Comparison of ENCODE assay signal across 20 cellular contexts in genomic region chr7:154856737-154857136, GRCh38.
DNase-seq lines count a peak whose midpoint lies in the region; ATAC-seq, FAIRE-seq and TF ChIP-seq lines count a peak whose summit lies in the region.
"Had no signal": no experiment of that assay in that cellular context is flagged by ENCODE, and none has a peak within 500 bp of the region (broad histone marks: within the 10 kb centered on the region; RNA-seq: fewer than 3 reads in every experiment).

No MANE protein-coding gene starts in this region.

- no peak for TF ChIP-seq EP300 in H1 (IDR thresholded peaks at IDR 0.05; ENCODE audit: borderline replicate concordance in 1 of 2, low read depth in 2 of 2, low read length in 2 of 2)

- H3K36me3 ChIP-seq in OCI-LY3 (replicated peaks; ENCODE audit: low read depth, low read length), result no peaks in the 10 kb centered on the region
- no peaks in the 10 kb centered on the region for H3K36me3 ChIP-seq in H1 (ENCODE audit: control insufficient read depth in 2 of 4, insufficient read depth in 4 of 4, low read length in 3 of 4)
- H3K36me3 ChIP-seq: BLaER1 treated with 17β-estradiol and CSF1 and Interleukin-3, amounts not matched to agents 10 nM and 100 nM had no signal

- TF ChIP-seq CTCF in LNCAP (IDR thresholded peaks at IDR 0.05), result peak; percentile 54
- TF ChIP-seq CTCF in OCI-LY3 (IDR thresholded peaks at IDR 0.05; ENCODE audit: low read depth, low read length), result peak; percentile 36
- no peak for TF ChIP-seq CTCF in H1 (IDR thresholded peaks at IDR 0.05; ENCODE audit: control extremely low read depth in 1 of 3, insufficient read depth in 1 of 3, low read depth in 1 of 3, low read length in 3 of 3)
- no peak for TF ChIP-seq CTCF in Calu3 (IDR thresholded peaks at IDR 0.05; ENCODE audit: unreplicated experiment)

- no peak overlapping the region for H2AFZ ChIP-seq in OCI-LY3 (ENCODE audit: low read depth, low read length)
- no peak overlapping the region for H2AFZ ChIP-seq in H1 (ENCODE audit: low read length)

- H3K27me3 ChIP-seq in OCI-LY3 (ENCODE audit: low read depth, low read length) (no peaks in the 10 kb centered on the region), H1 (replicated peaks in 1 of 4; ENCODE audit: control insufficient read depth in 3 of 4, extremely low read depth in 1 of 4, insufficient read depth in 3 of 4, low read length in 3 of 4) (no peaks in the 10 kb centered on the region; a peak in 1 of 7 replicates)
- H3K27me3 ChIP-seq: BLaER1 treated with 17β-estradiol and CSF1 and Interleukin-3, amounts not matched to agents 10 nM and 100 nM had no signal

- CTCF ChIA-PET in H1 (lab: Charles Lee; ENCODE audit: partially characterized antibody) (interaction anchor here (2.6 to 2.7 kb wide), 2 partner anchors 13 to 56 kb away, joined by 10 to 12 read pairs; no protein-coding TSS in a partner anchor), Calu3 (lab: Charles Lee) (no interaction called here)

- TF ChIP-seq POLR2A in H1 (IDR thresholded peaks at IDR 0.05; ENCODE audit: control extremely low read depth in 1 of 2, low read depth in 2 of 2, low read length in 2 of 2), result no peak

- H4K8ac ChIP-seq in H1 (ENCODE audit: extremely low read depth, insufficient read depth, low read length), result no peak overlapping the region

- H3K56ac ChIP-seq in H1 (replicated peaks; ENCODE audit: insufficient read length, low read depth, low read length), result no peak overlapping the region

- no peak overlapping the region for H3K4ac ChIP-seq in H1 (replicated peaks; ENCODE audit: insufficient read length, low read depth, low read length)

- POLR2A ChIA-PET in H1 (lab: Charles Lee; ENCODE audit: partially characterized antibody), result interaction anchor here (1.1 kb wide), 1 partner anchor 10 kb away, joined by 4 read pairs; no protein-coding TSS in a partner anchor

- H2AK5ac ChIP-seq in H1 (ENCODE audit: low read depth, low read length), result no peak overlapping the region

- DNase-seq in NCI-H1092 treated with DMSO at 0.1 percent for 48 hours (lab: John Stamatoyannopoulos, UW) (peak; percentile 8), NCI-H1092 (lab: John Stamatoyannopoulos, UW) (no peak), H1 (ENCODE audit: low read depth in 1 of 2, low spot score in 2 of 2) (no peak), Calu3 (no peak), left colon (no peak)
- DNase-seq: 8988T; CD8-positive, alpha-beta T cell; DMS 273 treated with DMSO at 0.1 percent for 48 hours; DMS79; GF-D8; HCEC 1CT; KG1 had no signal

- ATAC-seq in GM21360 (IDR thresholded peaks at IDR 0.05; ENCODE audit: unreplicated experiment) (no peak), left colon (no peak)
- ATAC-seq: CD8-positive, alpha-beta T cell had no signal

- H3K4me3 ChIP-seq in OCI-LY3 (ENCODE audit: low read length) (no peak overlapping the region), H1 (ENCODE audit: extremely low read depth in 1 of 4, insufficient read depth in 2 of 4, low read depth in 3 of 4, low read length in 4 of 4) (no peak overlapping the region)
- H3K4me3 ChIP-seq: BLaER1 treated with 17β-estradiol and CSF1 and Interleukin-3, amounts not matched to agents 10 nM and 100 nM had no signal

- no peak overlapping the region for H2BK20ac ChIP-seq in H1 (ENCODE audit: low read length)

- H3K4me1 Mint-ChIP-seq in Calu3 (ENCODE audit: low read depth, unreplicated experiment), result no peaks in the 10 kb centered on the region
- H3K4me1 Mint-ChIP-seq: B cell, IgD-negative memory B cell had no signal

- H4K5ac ChIP-seq in H1 (ENCODE audit: insufficient read length, low read depth, low read length), result no peak overlapping the region

- no peak overlapping the region for H3K4me2 ChIP-seq in OCI-LY3 (ENCODE audit: low read length)
- no peak overlapping the region for H3K4me2 ChIP-seq in H1 (ENCODE audit: insufficient read depth in 1 of 2, low read depth in 2 of 2, low read length in 2 of 2)
- H3K4me2 ChIP-seq: BLaER1 treated with 17β-estradiol and CSF1 and Interleukin-3, amounts not matched to agents 10 nM and 100 nM had no signal

- H3K27me3 Mint-ChIP-seq in Calu3 (ENCODE audit: unreplicated experiment), result no peaks in the 10 kb centered on the region
- H3K27me3 Mint-ChIP-seq: IgD-negative memory B cell had no signal

- 95% methylated on average over 9 of the region's 9 CpGs; no CpG with 5 or more reads in 1 of the 2 experiments for WGBS in H1 (ENCODE audit: extremely low coverage in 1 of 2, insufficient coverage in 1 of 2, insufficient read length in 1 of 2, insufficient replicate concordance in 2 of 2, low coverage in 1 of 2, low lambda C conversion rate in 2 of 2, missing lambda C conversion rate in 1 of 2), 2 experiments

- H2BK120ac ChIP-seq in H1 (replicated peaks; ENCODE audit: low read depth, low read length), result no peak overlapping the region

- H3K23me2 ChIP-seq in H1 (ENCODE audit: low read depth, low read length), result no peaks in the 10 kb centered on the region

- H3K9ac ChIP-seq in OCI-LY3 (ENCODE audit: low read length) (no peak overlapping the region), H1 (replicated peaks in 1 of 4; ENCODE audit: extremely low read depth in 1 of 4, low read depth in 3 of 4, low read length in 3 of 4) (no peak overlapping the region)
- H3K9ac ChIP-seq: BLaER1 treated with 17β-estradiol and CSF1 and Interleukin-3, amounts not matched to agents 10 nM and 100 nM had no signal

- no peak overlapping the region for H3K23ac ChIP-seq in H1 (ENCODE audit: insufficient read length)

- peaks cover 11% of the 10 kb centered on the region for H3K9me3 Mint-ChIP-seq in Calu3 (ENCODE audit: low read depth, unreplicated experiment)
- H3K9me3 Mint-ChIP-seq: CD8-positive, alpha-beta T cell had no signal

- no peaks in the 10 kb centered on the region for H3K79me1 ChIP-seq in H1 (ENCODE audit: low read depth, low read length)

- H4K91ac ChIP-seq in H1 (replicated peaks; ENCODE audit: insufficient read length, low read length), result no peak overlapping the region

- no peak overlapping the region for H3K18ac ChIP-seq in H1 (ENCODE audit: extremely low read depth, low read length)

- no peaks in the 10 kb centered on the region for H3K36me3 Mint-ChIP-seq in Calu3 (ENCODE audit: insufficient read depth, unreplicated experiment)
- H3K36me3 Mint-ChIP-seq: CD8-positive, alpha-beta T cell; IgD-negative memory B cell had no signal

- BruUV-seq in Calu3 (replicated peaks; lab: Mats Ljungman, UMichigan), result no TSS peak

- H3K27ac ChIP-seq in OCI-LY3 (ENCODE audit: low read length) (no peak overlapping the region), H1 (ENCODE audit: low read depth, low read length) (no peak overlapping the region)
- H3K27ac ChIP-seq: BLaER1 treated with 17β-estradiol and CSF1 and Interleukin-3, amounts not matched to agents 10 nM and 100 nM had no signal

- H2BK15ac ChIP-seq in H1 (ENCODE audit: low read length), result no peak overlapping the region

- no peaks in the 10 kb centered on the region for H3K79me2 ChIP-seq in OCI-LY3 (ENCODE audit: low read length)
- H3K79me2 ChIP-seq in H1 (ENCODE audit: control insufficient read depth in 1 of 2, insufficient read depth in 2 of 2, low read length in 2 of 2), result no peaks in the 10 kb centered on the region

- H4K20me1 ChIP-seq in OCI-LY3 (ENCODE audit: insufficient read depth, low read length) (no peaks in the 10 kb centered on the region), H1 (replicated peaks in 1 of 2; ENCODE audit: control insufficient read depth in 1 of 2, insufficient read depth in 2 of 2, low read length in 2 of 2) (no peaks in the 10 kb centered on the region)
- H4K20me1 ChIP-seq: BLaER1 treated with 17β-estradiol and CSF1 and Interleukin-3, amounts not matched to agents 10 nM and 100 nM had no signal

- peaks cover 6% of the 10 kb centered on the region for H3K4me1 ChIP-seq in OCI-LY3 (ENCODE audit: low read length)
- H3K4me1 ChIP-seq in H1 (replicated peaks in 1 of 4; ENCODE audit: control insufficient read depth in 3 of 4, insufficient read depth in 4 of 4, low read length in 3 of 4), result no peaks in the 10 kb centered on the region
- H3K4me1 ChIP-seq: BLaER1 treated with 17β-estradiol and CSF1 and Interleukin-3, amounts not matched to agents 10 nM and 100 nM had no signal

- H3K27ac Mint-ChIP-seq in Calu3 (ENCODE audit: unreplicated experiment), result no peak overlapping the region
- H3K27ac Mint-ChIP-seq: B cell; CD8-positive, alpha-beta T cell; IgD-negative memory B cell had no signal

- H3K9me3 ChIP-seq in OCI-LY3 (ENCODE audit: insufficient read depth, low read length), result no peaks in the 10 kb centered on the region
- H3K9me3 ChIP-seq in H1 (ENCODE audit: insufficient read depth in 2 of 2, low read depth in 1 of 2, low read length in 1 of 2), result 0 out of 4 replicates have a peak, but pooled peaks cover 0 to 2% of the 10 kb centered on the region in 2 experiments

- H2BK5ac ChIP-seq in H1 (ENCODE audit: low read depth, low read length), result no peak overlapping the region

- intact Hi-C loops in Calu3 (cut with micrococcal nuclease; ENCODE audit: unreplicated experiment), result no loop called here
- intact Hi-C loops in left colon (cut with DNase I, micrococcal nuclease), result no loop called here

- no peak overlapping the region for H2BK12ac ChIP-seq in H1 (ENCODE audit: low read depth, low read length)

- no peak for FAIRE-seq in H1 (lab: Jason Lieb, UNC)
- FAIRE-seq: H54, HTR-8/SVneo had no signal

- no peak overlapping the region for H3K4me3 Mint-ChIP-seq in Calu3 (ENCODE audit: low read depth, unreplicated experiment)
- H3K4me3 Mint-ChIP-seq: B cell; CD8-positive, alpha-beta T cell; IgD-negative memory B cell had no signal

- H3K14ac ChIP-seq in H1 (ENCODE audit: insufficient read length), result no peak overlapping the region

- TF ChIP-seq RAD21 in H1 (IDR thresholded peaks at IDR 0.05 in 1 of 2, conservative IDR thresholded peaks at IDR 0.05 in 1 of 2; ENCODE audit: low read depth in 2 of 2, low read length in 2 of 2), result no peak

TF ChIP-seq in H1, 55 proteins besides CTCF, POLR2A, EP300 and RAD21:
- TF ChIP-seq, protein P1, sequence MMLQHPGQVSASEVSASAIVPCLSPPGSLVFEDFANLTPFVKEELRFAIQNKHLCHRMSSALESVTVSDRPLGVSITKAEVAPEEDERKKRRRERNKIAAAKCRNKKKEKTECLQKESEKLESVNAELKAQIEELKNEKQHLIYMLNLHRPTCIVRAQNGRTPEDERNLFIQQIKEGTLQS (IDR thresholded peaks at IDR 0.05; ENCODE audit: insufficient read depth, low read depth, low read length), result no peak
- 0 out of 2 replicates have a peak, but pooled peaks have one; percentile 38 for TF ChIP-seq MAFK (IDR thresholded peaks at IDR 0.05; ENCODE audit: low read depth, low read length)

Comparison
In these comparisons a context has a peak if more than half of its experiments do, and no peak if none do; other contexts are left out.
1. CTCF ChIP-seq: peak in LNCAP (single experiment) and OCI-LY3 (single experiment); none in H1 (0 of 3) and Calu3 (single experiment).